2 cellular contexts compared by ENCODE assay signal in the genomic region with DNA sequence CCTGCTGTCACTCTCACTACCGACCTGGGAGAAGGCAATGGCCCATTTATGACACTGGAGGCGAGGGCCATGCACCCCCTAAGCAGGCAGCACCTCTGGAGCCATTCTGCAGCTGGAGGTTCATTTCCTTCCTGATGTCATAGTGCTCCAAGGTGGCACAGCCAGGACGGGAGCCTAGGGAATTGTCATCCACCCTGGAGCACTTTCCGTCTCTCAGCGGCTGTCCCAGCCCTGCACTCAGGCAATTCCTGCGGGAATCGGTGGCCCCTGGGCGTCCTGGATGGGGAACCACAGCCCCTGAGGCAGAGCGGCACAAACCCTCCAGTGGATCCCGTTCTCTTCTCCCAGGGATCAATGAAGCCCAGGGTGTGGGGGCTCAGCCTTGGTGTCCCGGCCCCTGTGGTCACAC. TPM values are rescaled to one million over a fixed set of nuclear protein-coding genes. Genes with fewer than 3 reads are reported as not detected.
"Had no signal": no experiment of that assay in that cellular context is flagged by ENCODE, and none has a peak within 500 bp of the region (broad histone marks: within the 10 kb centered on the region; RNA-seq: fewer than 3 reads in every experiment).

No MANE protein-coding gene starts in this region.

RNA-seq across cellular contexts. Expression of a gene that starts 23.5 kb away (rescaled TPM):
- total RNA-seq: activated CD4-positive, alpha-beta memory T cell treated with anti-CD3 and anti-CD28 coated beads, Interleukin-2, amount 10 ng/mL, durations not matched to agents 7 days and 5 days; activated CD8-positive, alpha-beta memory T cell treated with anti-CD3 and anti-CD28 coated beads, Interleukin-2, amount 10 ng/mL, durations not matched to agents 7 days and 5 days had no signal
